In the genomic region with DNA sequence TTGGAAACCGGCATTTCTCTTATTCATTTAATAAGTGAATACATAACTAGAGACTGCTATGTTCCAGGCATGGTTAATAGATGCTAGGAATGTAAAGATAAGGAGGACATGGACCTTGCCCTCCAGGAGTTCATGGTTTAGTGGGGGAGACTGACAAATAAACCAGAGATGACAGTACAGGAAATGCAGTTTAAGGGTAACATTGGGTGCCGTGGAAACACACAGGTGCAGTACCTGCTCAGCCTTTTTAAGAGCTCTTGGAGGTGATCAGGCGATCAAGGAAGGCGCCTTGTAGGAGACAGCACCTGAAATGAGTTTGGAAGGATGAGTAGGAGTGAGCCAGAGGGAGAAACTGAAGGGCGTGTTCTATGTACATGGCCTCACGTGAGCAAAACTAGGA, we compare ENCODE assay signal across 1 cellular context.
TF ChIP-seq lines count a peak whose summit lies in the region.

No MANE protein-coding gene starts in this region.

TF ChIP-seq in H1, 55 proteins besides CTCF, POLR2A, EP300 and RAD21:
- TF ChIP-seq RBBP5 (IDR thresholded peaks at IDR 0.05; ENCODE audit: borderline replicate concordance, low read depth, low read length): no peak
- TF ChIP-seq SUZ12 (IDR thresholded peaks at IDR 0.05; ENCODE audit: low read length): no peak
- TF ChIP-seq SIX5 (IDR thresholded peaks at IDR 0.05; ENCODE audit: low read depth, low read length): no peak
- TF ChIP-seq, protein P1, sequence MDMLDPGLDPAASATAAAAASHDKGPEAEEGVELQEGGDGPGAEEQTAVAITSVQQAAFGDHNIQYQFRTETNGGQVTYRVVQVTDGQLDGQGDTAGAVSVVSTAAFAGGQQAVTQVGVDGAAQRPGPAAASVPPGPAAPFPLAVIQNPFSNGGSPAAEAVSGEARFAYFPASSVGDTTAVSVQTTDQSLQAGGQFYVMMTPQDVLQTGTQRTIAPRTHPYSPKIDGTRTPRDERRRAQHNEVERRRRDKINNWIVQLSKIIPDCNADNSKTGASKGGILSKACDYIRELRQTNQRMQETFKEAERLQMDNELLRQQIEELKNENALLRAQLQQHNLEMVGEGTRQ (IDR thresholded peaks at IDR 0.05; ENCODE audit: low read length): no peak
- no peak for TF ChIP-seq GABPA (IDR thresholded peaks at IDR 0.05; ENCODE audit: borderline replicate concordance, insufficient read depth, low read length)
- TF ChIP-seq, protein P2, sequence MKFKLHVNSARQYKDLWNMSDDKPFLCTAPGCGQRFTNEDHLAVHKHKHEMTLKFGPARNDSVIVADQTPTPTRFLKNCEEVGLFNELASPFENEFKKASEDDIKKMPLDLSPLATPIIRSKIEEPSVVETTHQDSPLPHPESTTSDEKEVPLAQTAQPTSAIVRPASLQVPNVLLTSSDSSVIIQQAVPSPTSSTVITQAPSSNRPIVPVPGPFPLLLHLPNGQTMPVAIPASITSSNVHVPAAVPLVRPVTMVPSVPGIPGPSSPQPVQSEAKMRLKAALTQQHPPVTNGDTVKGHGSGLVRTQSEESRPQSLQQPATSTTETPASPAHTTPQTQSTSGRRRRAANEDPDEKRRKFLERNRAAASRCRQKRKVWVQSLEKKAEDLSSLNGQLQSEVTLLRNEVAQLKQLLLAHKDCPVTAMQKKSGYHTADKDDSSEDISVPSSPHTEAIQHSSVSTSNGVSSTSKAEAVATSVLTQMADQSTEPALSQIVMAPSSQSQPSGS (IDR thresholded peaks at IDR 0.05; ENCODE audit: low read length): no peak
- no peak for TF ChIP-seq CHD2 (IDR thresholded peaks at IDR 0.05; ENCODE audit: low read length)
- no peak for TF ChIP-seq BACH1 (IDR thresholded peaks at IDR 0.05; ENCODE audit: low read length)
- TF ChIP-seq YY1 (IDR thresholded peaks at IDR 0.05; ENCODE audit: low read depth, low read length): no peak
- TF ChIP-seq CEBPB (IDR thresholded peaks at IDR 0.05; ENCODE audit: low read depth, low read length): no peak
- TF ChIP-seq HDAC6 (IDR thresholded peaks at IDR 0.05; ENCODE audit: low read depth, low read length): no peak
